In genomic region chr20:45971675-45972499, GRCh38 we compare ENCODE assay signal across 1 cellular context.
TF ChIP-seq lines count a peak whose summit lies in the region.

ZNF335 (minus strand) TSS chr20:45972203; CDS start chr20:45971410, 793 bp downstream.

TF ChIP-seq in GM12878, 131 proteins besides CTCF, POLR2A, EP300 and RAD21 (continued from another document and continues in another):
- TF ChIP-seq PRDM15 (CRISPR knock-in tag; IDR thresholded peaks at IDR 0.05) = 0 out of 2 replicates have a peak, but pooled peaks have one; percentile 21
- TF ChIP-seq IRF5 (IDR thresholded peaks at IDR 0.05; ENCODE audit: borderline replicate concordance) = peak; percentile 100
- peak; percentile 30; the same call in 1 of the 2 replicates for TF ChIP-seq MTA3 (IDR thresholded peaks at IDR 0.05; ENCODE audit: borderline replicate concordance, low read length)
- peak in 1 of 2 experiments; percentile 98; a peak in 2 of 3 replicates for TF ChIP-seq EGR1 (IDR thresholded peaks at IDR 0.05; ENCODE audit: borderline replicate concordance in 1 of 2, low read depth in 2 of 2, low read length in 2 of 2)
- TF ChIP-seq, protein P1, sequence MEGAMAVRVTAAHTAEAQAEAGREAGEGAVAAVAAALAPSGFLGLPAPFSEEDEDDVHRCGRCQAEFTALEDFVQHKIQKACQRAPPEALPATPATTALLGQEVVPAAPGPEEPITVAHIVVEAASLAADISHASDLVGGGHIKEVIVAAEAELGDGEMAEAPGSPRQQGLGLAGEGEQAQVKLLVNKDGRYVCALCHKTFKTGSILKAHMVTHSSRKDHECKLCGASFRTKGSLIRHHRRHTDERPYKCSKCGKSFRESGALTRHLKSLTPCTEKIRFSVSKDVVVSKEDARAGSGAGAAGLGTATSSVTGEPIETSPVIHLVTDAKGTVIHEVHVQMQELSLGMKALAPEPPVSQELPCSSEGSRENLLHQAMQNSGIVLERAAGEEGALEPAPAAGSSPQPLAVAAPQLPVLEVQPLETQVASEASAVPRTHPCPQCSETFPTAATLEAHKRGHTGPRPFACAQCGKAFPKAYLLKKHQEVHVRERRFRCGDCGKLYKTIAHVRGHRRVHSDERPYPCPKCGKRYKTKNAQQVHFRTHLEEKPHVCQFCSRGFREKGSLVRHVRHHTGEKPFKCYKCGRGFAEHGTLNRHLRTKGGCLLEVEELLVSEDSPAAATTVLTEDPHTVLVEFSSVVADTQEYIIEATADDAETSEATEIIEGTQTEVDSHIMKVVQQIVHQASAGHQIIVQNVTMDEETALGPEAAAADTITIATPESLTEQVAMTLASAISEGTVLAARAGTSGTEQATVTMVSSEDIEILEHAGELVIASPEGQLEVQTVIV (IDR thresholded peaks at IDR 0.05; ENCODE audit: borderline replicate concordance, partially characterized antibody) = peak; percentile 91
- TF ChIP-seq TCF7 (IDR thresholded peaks at IDR 0.05; ENCODE audit: borderline replicate concordance) = peak; percentile 59; the same call in 1 of the 2 replicates
- TF ChIP-seq NBN (IDR thresholded peaks at IDR 0.05) = peak; percentile 100
- TF ChIP-seq NR2C2 (IDR thresholded peaks at IDR 0.05; ENCODE audit: borderline replicate concordance, control insufficient read depth, insufficient read length, low read depth) = no peak
- TF ChIP-seq CREM (IDR thresholded peaks at IDR 0.05; ENCODE audit: low read depth) = peak; percentile 99
- TF ChIP-seq ZNF217 (IDR thresholded peaks at IDR 0.05) = peak; percentile 80; the same call in 1 of the 2 replicates
- peak; percentile 25; the same call in 1 of the 2 replicates for TF ChIP-seq WRNIP1 (IDR thresholded peaks at IDR 0.05; ENCODE audit: borderline replicate concordance, low read depth, low read length)
- peak; percentile 99 for TF ChIP-seq JUND (IDR thresholded peaks at IDR 0.05; ENCODE audit: low read depth, low read length)
- TF ChIP-seq IRF3 (IDR thresholded peaks at IDR 0.05) = peak; percentile 4; the same call in 1 of the 2 replicates
- TF ChIP-seq GABPA (IDR thresholded peaks at IDR 0.05; ENCODE audit: low read depth) = peak; percentile 84
- TF ChIP-seq ZZZ3 (IDR thresholded peaks at IDR 0.05; ENCODE audit: control insufficient read depth, insufficient read length, low read depth) = no peak
- TF ChIP-seq RUNX3 (IDR thresholded peaks at IDR 0.05; ENCODE audit: low read length) = peak; percentile 98
- TF ChIP-seq USF2 (IDR thresholded peaks at IDR 0.05; ENCODE audit: borderline replicate concordance, low read depth, low read length) = no peak; the same call in 1 of the 2 replicates
- TF ChIP-seq RB1 (IDR thresholded peaks at IDR 0.05; ENCODE audit: borderline replicate concordance) = peak; percentile 91; the same call in 1 of the 2 replicates
- TF ChIP-seq, protein P2, sequence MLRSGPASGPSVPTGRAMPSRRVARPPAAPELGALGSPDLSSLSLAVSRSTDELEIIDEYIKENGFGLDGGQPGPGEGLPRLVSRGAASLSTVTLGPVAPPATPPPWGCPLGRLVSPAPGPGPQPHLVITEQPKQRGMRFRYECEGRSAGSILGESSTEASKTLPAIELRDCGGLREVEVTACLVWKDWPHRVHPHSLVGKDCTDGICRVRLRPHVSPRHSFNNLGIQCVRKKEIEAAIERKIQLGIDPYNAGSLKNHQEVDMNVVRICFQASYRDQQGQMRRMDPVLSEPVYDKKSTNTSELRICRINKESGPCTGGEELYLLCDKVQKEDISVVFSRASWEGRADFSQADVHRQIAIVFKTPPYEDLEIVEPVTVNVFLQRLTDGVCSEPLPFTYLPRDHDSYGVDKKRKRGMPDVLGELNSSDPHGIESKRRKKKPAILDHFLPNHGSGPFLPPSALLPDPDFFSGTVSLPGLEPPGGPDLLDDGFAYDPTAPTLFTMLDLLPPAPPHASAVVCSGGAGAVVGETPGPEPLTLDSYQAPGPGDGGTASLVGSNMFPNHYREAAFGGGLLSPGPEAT (IDR thresholded peaks at IDR 0.05; ENCODE audit: low read depth) = peak; percentile 94
- no peak for TF ChIP-seq ZNF622 (IDR thresholded peaks at IDR 0.05)
- TF ChIP-seq CHD4 (IDR thresholded peaks at IDR 0.05) = no peak
- peak; percentile 99 for TF ChIP-seq CREB1 (IDR thresholded peaks at IDR 0.05; ENCODE audit: low read depth)
- TF ChIP-seq IKZF1 (conservative IDR thresholded peaks at IDR 0.05) = peak; percentile 95
- TF ChIP-seq ZBTB4 (CRISPR knock-in tag; IDR thresholded peaks at IDR 0.05) = no peak
- TF ChIP-seq STAT1 (conservative IDR thresholded peaks at IDR 0.05) = peak; percentile 100
- no peak; the same call in 1 of the 2 replicates for TF ChIP-seq SIN3A (IDR thresholded peaks at IDR 0.05; ENCODE audit: low read depth, low read length)
- peak; percentile 100 for TF ChIP-seq MAX (IDR thresholded peaks at IDR 0.05; ENCODE audit: low read depth, low read length)
- TF ChIP-seq MXI1 (IDR thresholded peaks at IDR 0.05; ENCODE audit: low read depth, low read length) = peak; percentile 78
- TF ChIP-seq, protein P3, sequence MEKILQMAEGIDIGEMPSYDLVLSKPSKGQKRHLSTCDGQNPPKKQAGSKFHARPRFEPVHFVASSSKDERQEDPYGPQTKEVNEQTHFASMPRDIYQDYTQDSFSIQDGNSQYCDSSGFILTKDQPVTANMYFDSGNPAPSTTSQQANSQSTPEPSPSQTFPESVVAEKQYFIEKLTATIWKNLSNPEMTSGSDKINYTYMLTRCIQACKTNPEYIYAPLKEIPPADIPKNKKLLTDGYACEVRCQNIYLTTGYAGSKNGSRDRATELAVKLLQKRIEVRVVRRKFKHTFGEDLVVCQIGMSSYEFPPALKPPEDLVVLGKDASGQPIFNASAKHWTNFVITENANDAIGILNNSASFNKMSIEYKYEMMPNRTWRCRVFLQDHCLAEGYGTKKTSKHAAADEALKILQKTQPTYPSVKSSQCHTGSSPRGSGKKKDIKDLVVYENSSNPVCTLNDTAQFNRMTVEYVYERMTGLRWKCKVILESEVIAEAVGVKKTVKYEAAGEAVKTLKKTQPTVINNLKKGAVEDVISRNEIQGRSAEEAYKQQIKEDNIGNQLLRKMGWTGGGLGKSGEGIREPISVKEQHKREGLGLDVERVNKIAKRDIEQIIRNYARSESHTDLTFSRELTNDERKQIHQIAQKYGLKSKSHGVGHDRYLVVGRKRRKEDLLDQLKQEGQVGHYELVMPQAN (conservative IDR thresholded peaks at IDR 0.05) = 0 out of 2 replicates have a peak, but pooled peaks have one; percentile 56
- TF ChIP-seq ZNF384 (IDR thresholded peaks at IDR 0.05; ENCODE audit: borderline replicate concordance, low read depth, low read length) = no peak; the same call in 1 of the 2 replicates
- TF ChIP-seq CUX1 (IDR thresholded peaks at IDR 0.05; ENCODE audit: insufficient replicate concordance, low read depth, low read length) = peak; percentile 37
